ENCODE assay signal across 7 cellular contexts in the genomic region with DNA sequence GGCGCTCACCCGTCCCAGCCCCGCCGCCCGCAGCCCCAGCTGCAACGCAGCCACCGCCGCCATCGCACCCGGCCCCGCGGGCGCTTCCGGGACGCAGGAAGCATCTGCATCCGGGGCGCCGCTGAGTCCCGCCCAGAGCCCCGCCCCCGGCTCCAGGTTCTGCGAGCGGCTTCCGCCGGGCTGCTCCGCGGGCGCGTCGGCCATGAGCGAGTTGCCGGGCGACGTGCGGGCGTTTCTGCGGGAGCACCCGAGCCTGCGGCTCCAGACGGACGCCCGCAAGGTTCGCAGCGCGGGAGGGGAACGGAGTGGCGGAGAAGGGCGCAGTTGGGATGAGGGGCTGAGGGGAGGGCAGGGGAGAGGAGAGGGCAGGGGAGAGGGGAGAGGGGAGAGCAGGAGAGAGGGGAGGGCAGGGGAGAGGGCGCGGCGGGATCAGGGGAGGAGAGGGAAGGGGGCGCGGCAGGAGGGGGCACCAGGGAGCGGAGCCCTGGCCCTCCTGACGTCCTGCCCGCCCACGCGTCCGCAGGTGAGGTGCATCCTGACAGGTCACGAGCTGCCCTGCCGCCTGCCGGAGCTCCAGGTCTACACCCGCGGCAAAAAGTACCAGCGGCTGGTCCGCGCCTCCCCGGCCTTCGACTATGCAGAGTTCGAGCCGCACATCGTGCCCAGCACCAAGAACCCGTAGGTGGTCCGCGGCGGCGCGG. TPM values are rescaled to one million over a fixed set of nuclear protein-coding genes. Genes with fewer than 3 reads are reported as not detected.
DNase-seq lines count a peak whose midpoint lies in the region; ATAC-seq and TF ChIP-seq lines count a peak whose summit lies in the region.

Gene SURF1 (minus strand): TSS at position 97 of the 701 bp plus-strand sequence. CDS start 34 bp downstream, at position 63.
Gene SURF2 (plus strand): TSS at position 160 of the 701 bp plus-strand sequence. CDS start 43 bp downstream, at position 203.

- H3K27me3 ChIP-seq in liver (ENCODE audit: control insufficient read depth in 4 of 4, insufficient read depth in 4 of 4, low read length in 3 of 4): no peaks in the 10 kb centered on the region

- H3K9me3 ChIP-seq in liver (ENCODE audit: control insufficient read depth in 4 of 4, low read length in 3 of 4): no peaks in the 10 kb centered on the region

- peaks cover 50% of the 10 kb centered on the region for H3K4me1 Mint-ChIP-seq in activated CD4-positive, alpha-beta T cell treated with anti-CD3 and anti-CD28 coated beads, Interleukin-2, amount 10 ng/mL, durations not matched to agents 7 days and 5 days
- H3K4me1 Mint-ChIP-seq in dendritic cell treated with granulocyte-macrophage colony-stimulating factor and Interleukin-4, amounts not matched to agents 40 ng/mL and 50 ng/mL, for 4 days (ENCODE audit: low read depth): peaks cover 35% of the 10 kb centered on the region

- H3K4me3 ChIP-seq in liver (ENCODE audit: low read depth in 1 of 3, low read length in 3 of 3): peak within 1 kb of the TSS; percentile 68 to 96 (median 87)

- 1% methylated on average over 78 of the region's 78 CpGs for whole genome bisulfite sequencing in liver

- POLR2A ChIA-PET in activated CD4-positive, alpha-beta T cell treated with anti-CD3 and anti-CD28 coated beads, Interleukin-2, amount 10 ng/mL, durations not matched to agents 7 days and 5 days (lab: Charles Lee): interaction anchor here (1.1 to 2.5 kb wide), 2 partner anchors 9 to 14 kb away, joined by 4 to 7 read pairs; partner anchors contain the start of genes MED22 and RPL7A

- peaks cover 9 to 49% (median 31%) of the 10 kb centered on the region in 4 donors for H3K4me1 ChIP-seq in liver (ENCODE audit: control insufficient read depth in 4 of 4, insufficient read depth in 4 of 4, low read length in 3 of 4)

- CTCF ChIA-PET in activated CD4-positive, alpha-beta T cell treated with anti-CD3 and anti-CD28 coated beads, Interleukin-2, amount 10 ng/mL, durations not matched to agents 7 days and 5 days (lab: Charles Lee): interaction anchor here (1.0 to 2.3 kb wide), 7 partner anchors 8 to 171 kb away, joined by 3 to 11 read pairs (median 5); partner anchors contain the start of genes MED22, RPL7A and STKLD1

- no peaks in the 10 kb centered on the region for H3K9me3 Mint-ChIP-seq in activated CD4-positive, alpha-beta T cell treated with anti-CD3 and anti-CD28 coated beads, Interleukin-2, amount 10 ng/mL, durations not matched to agents 7 days and 5 days
- H3K9me3 Mint-ChIP-seq in dendritic cell treated with granulocyte-macrophage colony-stimulating factor and Interleukin-4, amounts not matched to agents 40 ng/mL and 50 ng/mL, for 4 days: no peaks in the 10 kb centered on the region

- ATAC-seq in GM18505 (IDR thresholded peaks at IDR 0.05; ENCODE audit: unreplicated experiment): peak; percentile 65
- ATAC-seq in HG03045 (IDR thresholded peaks at IDR 0.05; ENCODE audit: unreplicated experiment): peak; percentile 57

- peaks cover 32% of the 10 kb centered on the region for H3K36me3 Mint-ChIP-seq in activated CD4-positive, alpha-beta T cell treated with anti-CD3 and anti-CD28 coated beads, Interleukin-2, amount 10 ng/mL, durations not matched to agents 7 days and 5 days (ENCODE audit: low read depth)
- peaks cover 66% of the 10 kb centered on the region for H3K36me3 Mint-ChIP-seq in dendritic cell treated with granulocyte-macrophage colony-stimulating factor and Interleukin-4, amounts not matched to agents 40 ng/mL and 50 ng/mL, for 4 days (ENCODE audit: low read depth)

- intact Hi-C loops in dendritic cell treated with granulocyte-macrophage colony-stimulating factor and Interleukin-4, amounts not matched to agents 40 ng/mL and 50 ng/mL, for 4 days (cut with micrococcal nuclease): loop anchor here (1.0 to 10.0 kb wide), 3 partner anchors 8 to 172 kb away; partner anchors contain the start of genes MED22, RPL7A and SLC2A6

- peak within 1 kb of the TSS; percentile 57 to 62 for H3K27ac ChIP-seq in liver (ENCODE audit: low read depth in 1 of 2, low read length in 2 of 2)

- DNase-seq in NCI-H345 treated with DMSO at 0.1 percent for 48 hours (lab: John Stamatoyannopoulos, UW; ENCODE audit: unreplicated experiment): peak; percentile 54
- peak; percentile 92 for DNase-seq in activated CD4-positive, alpha-beta T cell treated with anti-CD3 and anti-CD28 coated beads, Interleukin-2, amount 10 ng/mL, durations not matched to agents 7 days and 5 days
- DNase-seq in stimulated activated CD4-positive, alpha-beta T cell treated with anti-CD3 and anti-CD28 coated beads, Interleukin-2, amount 100 ng/mL, for 48 hours: peak; percentile 89 to 92

- H3K27ac Mint-ChIP-seq in activated CD4-positive, alpha-beta T cell treated with anti-CD3 and anti-CD28 coated beads, Interleukin-2, amount 10 ng/mL, durations not matched to agents 7 days and 5 days: peak within 1 kb of the TSS; percentile 88
- peak within 1 kb of the TSS; percentile 79 for H3K27ac Mint-ChIP-seq in dendritic cell treated with granulocyte-macrophage colony-stimulating factor and Interleukin-4, amounts not matched to agents 40 ng/mL and 50 ng/mL, for 4 days

- H3K4me3 Mint-ChIP-seq in activated CD4-positive, alpha-beta T cell treated with anti-CD3 and anti-CD28 coated beads, Interleukin-2, amount 10 ng/mL, durations not matched to agents 7 days and 5 days: peak within 1 kb of the TSS; percentile 85
- H3K4me3 Mint-ChIP-seq in dendritic cell treated with granulocyte-macrophage colony-stimulating factor and Interleukin-4, amounts not matched to agents 40 ng/mL and 50 ng/mL, for 4 days: peak within 1 kb of the TSS; percentile 90

- H3K36me3 ChIP-seq in liver (ENCODE audit: control insufficient read depth in 4 of 4, insufficient read depth in 3 of 4, low read depth in 1 of 4, low read length in 3 of 4): peaks cover 2 to 37% (median 23%) of the 10 kb centered on the region in 4 donors

- TF ChIP-seq CTCF in liver (IDR thresholded peaks at IDR 0.05; ENCODE audit: low read depth, low read length, missing input control): peak; percentile 9

- peak; percentile 80 for TF ChIP-seq POLR2A in GM18505 (IDR thresholded peaks at IDR 0.05; ENCODE audit: borderline replicate concordance, extremely low read depth, insufficient read depth, insufficient read length)

- H3K27me3 Mint-ChIP-seq in activated CD4-positive, alpha-beta T cell treated with anti-CD3 and anti-CD28 coated beads, Interleukin-2, amount 10 ng/mL, durations not matched to agents 7 days and 5 days: no peaks in the 10 kb centered on the region
- H3K27me3 Mint-ChIP-seq in dendritic cell treated with granulocyte-macrophage colony-stimulating factor and Interleukin-4, amounts not matched to agents 40 ng/mL and 50 ng/mL, for 4 days: no peaks in the 10 kb centered on the region

- H3K9ac ChIP-seq in liver (ENCODE audit: low read depth in 1 of 2, low read length in 2 of 2): peak within 1 kb of the TSS; percentile 67 to 70

- TF ChIP-seq RAD21 in liver (IDR thresholded peaks at IDR 0.05): peak in 1 of 2 donors; percentile 9

TF ChIP-seq in liver, 16 proteins besides CTCF, POLR2A, EP300 and RAD21 (continues in another document):
- TF ChIP-seq EGR1 (IDR thresholded peaks at IDR 0.05; ENCODE audit: low read depth in 2 of 2): peak; percentile 88 to 92
- no peak for TF ChIP-seq HNF4A (conservative IDR thresholded peaks at IDR 0.05)
- TF ChIP-seq, protein P1, sequence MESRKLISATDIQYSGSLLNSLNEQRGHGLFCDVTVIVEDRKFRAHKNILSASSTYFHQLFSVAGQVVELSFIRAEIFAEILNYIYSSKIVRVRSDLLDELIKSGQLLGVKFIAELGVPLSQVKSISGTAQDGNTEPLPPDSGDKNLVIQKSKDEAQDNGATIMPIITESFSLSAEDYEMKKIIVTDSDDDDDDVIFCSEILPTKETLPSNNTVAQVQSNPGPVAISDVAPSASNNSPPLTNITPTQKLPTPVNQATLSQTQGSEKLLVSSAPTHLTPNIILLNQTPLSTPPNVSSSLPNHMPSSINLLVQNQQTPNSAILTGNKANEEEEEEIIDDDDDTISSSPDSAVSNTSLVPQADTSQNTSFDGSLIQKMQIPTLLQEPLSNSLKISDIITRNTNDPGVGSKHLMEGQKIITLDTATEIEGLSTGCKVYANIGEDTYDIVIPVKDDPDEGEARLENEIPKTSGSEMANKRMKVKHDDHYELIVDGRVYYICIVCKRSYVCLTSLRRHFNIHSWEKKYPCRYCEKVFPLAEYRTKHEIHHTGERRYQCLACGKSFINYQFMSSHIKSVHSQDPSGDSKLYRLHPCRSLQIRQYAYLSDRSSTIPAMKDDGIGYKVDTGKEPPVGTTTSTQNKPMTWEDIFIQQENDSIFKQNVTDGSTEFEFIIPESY (IDR thresholded peaks at IDR 0.05): no peak
- TF ChIP-seq MAX (IDR thresholded peaks at IDR 0.05): no peak
- TF ChIP-seq TAF1 (conservative IDR thresholded peaks at IDR 0.05): no peak
- no peak for TF ChIP-seq JUND (IDR thresholded peaks at IDR 0.05)
- TF ChIP-seq SP1 (IDR thresholded peaks at IDR 0.05): no peak
- TF ChIP-seq ATF3 (IDR thresholded peaks at IDR 0.05): no peak
- TF ChIP-seq HNF4G (IDR thresholded peaks at IDR 0.05): no peak
- TF ChIP-seq YY1 (IDR thresholded peaks at IDR 0.05): peak; percentile 50
- TF ChIP-seq RXRA (IDR thresholded peaks at IDR 0.05): no peak
- TF ChIP-seq FOXA2 (IDR thresholded peaks at IDR 0.05): no peak
- peak in 1 of 2 donors; percentile 87 for TF ChIP-seq GABPA (IDR thresholded peaks at IDR 0.05 in 1 of 2, conservative IDR thresholded peaks at IDR 0.05 in 1 of 2)
- TF ChIP-seq NR2F2 (IDR thresholded peaks at IDR 0.05): no peak
- no peak for TF ChIP-seq FOXA1 (IDR thresholded peaks at IDR 0.05)

RNA-seq across cellular contexts. Expression of gene SURF1, which starts in this region (rescaled TPM):
- 10 to 100 TPM; 39.4 to 48.9 TPM for total RNA-seq in activated CD4-positive, alpha-beta T cell treated with anti-CD3 and anti-CD28 coated beads, Interleukin-2, amount 10 ng/mL, durations not matched to agents 7 days and 5 days
- total RNA-seq in liver: 10 to 100 TPM; 20.7 to 42.8 TPM
- polyA plus RNA-seq in liver: 100 to 1,000 TPM in 1 of 2 donors, 10 to 100 TPM in 1; 58.3 to 106 TPM

RNA-seq across cellular contexts. Expression of gene SURF2, which starts in this region (rescaled TPM):
- 10 to 100 TPM; 14.8 to 16.0 TPM for total RNA-seq in activated CD4-positive, alpha-beta T cell treated with anti-CD3 and anti-CD28 coated beads, Interleukin-2, amount 10 ng/mL, durations not matched to agents 7 days and 5 days
- total RNA-seq in liver: 10 to 100 TPM in 1 of 2 donors, 1 to 10 TPM in 1; 6.0 to 13.5 TPM
- 10 to 100 TPM; 13.9 to 15.8 TPM for polyA plus RNA-seq in liver

Comparison
In these comparisons a context has a peak if more than half of its experiments do, and no peak if none do; other contexts are left out.
1. Peak in every context shown above with its lines: DNase-seq, ATAC-seq, H3K4me3 ChIP-seq and H3K27ac ChIP-seq.